Comparison of ENCODE assay signal across 28 cellular contexts in the genomic region with DNA sequence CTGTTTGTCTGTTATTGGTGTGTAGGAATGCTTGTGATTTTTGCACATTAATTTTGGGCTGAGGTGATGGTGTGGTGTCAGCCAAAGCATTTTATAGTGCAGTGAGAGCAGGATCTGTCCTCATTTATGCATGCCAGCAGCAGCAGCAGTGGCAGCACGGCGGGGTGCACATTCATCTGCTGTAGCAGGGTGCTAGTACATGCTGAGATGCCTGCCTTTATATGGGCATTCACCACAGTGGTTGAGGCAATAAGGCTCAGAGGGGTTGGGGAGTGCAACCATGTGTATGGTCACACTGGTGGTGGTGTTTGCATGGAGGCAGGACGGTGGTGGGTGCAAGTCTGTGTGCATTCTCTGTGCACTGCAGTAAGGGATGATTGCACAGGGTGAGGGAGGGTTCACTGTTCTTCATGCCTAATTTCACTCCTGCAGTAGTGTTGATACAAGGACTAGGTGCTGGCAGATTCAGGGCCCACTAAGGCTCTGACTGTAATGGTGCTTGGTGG.
DNase-seq lines count a peak whose midpoint lies in the region; ATAC-seq, FAIRE-seq and TF ChIP-seq lines count a peak whose summit lies in the region.
"Had no signal": no experiment of that assay in that cellular context is flagged by ENCODE, and none has a peak within 500 bp of the region (broad histone marks: within the 10 kb centered on the region; RNA-seq: fewer than 3 reads in every experiment).

No MANE protein-coding gene starts in this region.

- H3K4me1 Mint-ChIP-seq in neural crest cell = no peaks in the 10 kb centered on the region
- no peaks in the 10 kb centered on the region for H3K4me1 Mint-ChIP-seq in stimulated activated memory B cell treated with anti-CD40 and anti-IgM and Interleukin-4, amounts not matched to agents 10 μg/mL and 1 μg/mL and 100 μg/mL, for 72 hours
- H3K4me1 Mint-ChIP-seq: CD14-positive monocyte; CD8-positive, alpha-beta memory T cell had no signal

- H3K9ac ChIP-seq in SK-N-SH = no peak overlapping the region

- no peaks in the 10 kb centered on the region for H3K9me3 ChIP-seq in SK-N-SH
- H3K9me3 ChIP-seq: A549, BE2C, SJSA1 had no signal

- H3K9me2 ChIP-seq in SK-N-SH = no peaks in the 10 kb centered on the region

- FAIRE-seq in bronchial epithelial cell (lab: Jason Lieb, UNC) = peak; percentile 13
- FAIRE-seq: A549, GM12892, H54, HepG2, K562 had no signal

- H3K27ac Mint-ChIP-seq in neural crest cell (ENCODE audit: unreplicated experiment) = peak overlapping the region; percentile 36
- no peak overlapping the region for H3K27ac Mint-ChIP-seq in stimulated activated memory B cell treated with anti-CD40 and anti-IgM and Interleukin-4, amounts not matched to agents 10 μg/mL and 1 μg/mL and 100 μg/mL, for 72 hours
- H3K27ac Mint-ChIP-seq: CD14-positive monocyte; CD8-positive, alpha-beta memory T cell; HFFc6 had no signal

- peak; percentile 20 for ATAC-seq in stimulated activated memory B cell treated with anti-CD40 and anti-IgM and Interleukin-4, amounts not matched to agents 10 μg/mL and 1 μg/mL and 100 μg/mL, for 72 hours
- ATAC-seq: A549, HepG2, K562 had no signal

- TF ChIP-seq EP300 in SK-N-SH (IDR thresholded peaks at IDR 0.05; ENCODE audit: borderline replicate concordance in 1 of 2, low read depth in 1 of 2, low read length in 1 of 2) = no peak

- H3K27ac ChIP-seq in SK-N-SH (ENCODE audit: low read depth in 2 of 2, low read length in 1 of 2) = no peak overlapping the region
- H3K27ac ChIP-seq: A549, SJSA1 had no signal

- CTCF ChIA-PET in SK-N-SH (lab: Yijun Ruan, JAX) = no interaction called here

- DNase-seq in H7 (peak; percentile 9), bronchial epithelial cell (ENCODE audit: low read depth) (no peak), neural crest cell (ENCODE audit: low read depth, low spot score) (no peak), SK-N-SH (no peak), OCI-M2 (lab: John Stamatoyannopoulos, UW; ENCODE audit: unreplicated experiment) (no peak), DMS79 treated with DMSO at 0.1 percent for 48 hours (lab: John Stamatoyannopoulos, UW) (no peak), OCI-M1 (lab: John Stamatoyannopoulos, UW) (no peak)
- DNase-seq: BE2C; Calu3; CD8-positive, alpha-beta memory T cell; DND-41; HFFc6; MV-4-11; NCI-H1105; NCI-H1436 treated with DMSO at 0.1 percent for 48 hours; NCI-H1930; NCI-H2107; NCI-H748 treated with DMSO at 0.1 percent for 48 hours; Right ventricle myocardium superior; RPMI8226 had no signal

- no peaks in the 10 kb centered on the region for H4K20me1 ChIP-seq in SK-N-SH (ENCODE audit: insufficient read depth)

- H3K9me3 Mint-ChIP-seq in neural crest cell = peaks cover 2% of the 10 kb centered on the region
- H3K9me3 Mint-ChIP-seq in stimulated activated memory B cell treated with anti-CD40 and anti-IgM and Interleukin-4, amounts not matched to agents 10 μg/mL and 1 μg/mL and 100 μg/mL, for 72 hours = peaks cover 2% of the 10 kb centered on the region
- H3K9me3 Mint-ChIP-seq: HFFc6 had no signal

- H3F3A ChIP-seq in SK-N-SH (replicated peaks; ENCODE audit: insufficient read depth) = no peaks in the 10 kb centered on the region

- no peak overlapping the region for H3K4me3 ChIP-seq in H7 (ENCODE audit: insufficient read depth, low read depth, low read length)
- no peak overlapping the region for H3K4me3 ChIP-seq in bronchial epithelial cell (ENCODE audit: low read depth, low read length)
- no peak overlapping the region for H3K4me3 ChIP-seq in SK-N-SH (ENCODE audit: low read depth in 2 of 2, low read length in 1 of 2)
- H3K4me3 ChIP-seq: A549, K562, SJSA1 had no signal

- no peaks in the 10 kb centered on the region for H3K79me2 ChIP-seq in SK-N-SH (ENCODE audit: insufficient read depth)

- H3K36me3 Mint-ChIP-seq in neural crest cell (ENCODE audit: low read depth) = no peaks in the 10 kb centered on the region
- peaks cover 1% of the 10 kb centered on the region for H3K36me3 Mint-ChIP-seq in stimulated activated memory B cell treated with anti-CD40 and anti-IgM and Interleukin-4, amounts not matched to agents 10 μg/mL and 1 μg/mL and 100 μg/mL, for 72 hours
- H3K36me3 Mint-ChIP-seq: CD14-positive monocyte; CD8-positive, alpha-beta memory T cell had no signal

- H3K27me3 ChIP-seq in H7 (ENCODE audit: control insufficient read depth, insufficient read depth, low read length) = no peaks in the 10 kb centered on the region
- H3K27me3 ChIP-seq in bronchial epithelial cell (ENCODE audit: control insufficient read depth, insufficient read depth, low read length) = no peaks in the 10 kb centered on the region
- H3K27me3 ChIP-seq in SK-N-SH (ENCODE audit: insufficient read depth) = no peaks in the 10 kb centered on the region
- H3K27me3 ChIP-seq: BE2C had no signal

- H3K27me3 Mint-ChIP-seq in neural crest cell (ENCODE audit: low read depth) = no peaks in the 10 kb centered on the region
- peaks cover 36% of the 10 kb centered on the region for H3K27me3 Mint-ChIP-seq in stimulated activated memory B cell treated with anti-CD40 and anti-IgM and Interleukin-4, amounts not matched to agents 10 μg/mL and 1 μg/mL and 100 μg/mL, for 72 hours

- TF ChIP-seq CTCF in bronchial epithelial cell (IDR thresholded peaks at IDR 0.05; ENCODE audit: insufficient read depth, low read length, severe bottlenecking) (no peak), neural crest cell (conservative IDR thresholded peaks at IDR 0.05) (no peak), SK-N-SH (IDR thresholded peaks at IDR 0.05) (no peak)

- 54% methylated on average over 3 of the region's 3 CpGs for WGBS in SK-N-SH (ENCODE audit: low lambda C conversion rate)

- POLR2A ChIA-PET in SK-N-SH (lab: Yijun Ruan, JAX) = no interaction called here

- no peak overlapping the region for H2AFZ ChIP-seq in SK-N-SH (ENCODE audit: low read depth)

- H3K4me1 ChIP-seq in SK-N-SH (ENCODE audit: control insufficient read depth in 1 of 2, insufficient read depth in 2 of 2, low read depth in 1 of 2, low read length in 1 of 2) = no peaks in the 10 kb centered on the region
- H3K4me1 ChIP-seq: A549, BE2C, SJSA1 had no signal

- no peak overlapping the region for H3K4me3 Mint-ChIP-seq in neural crest cell
- no peak overlapping the region for H3K4me3 Mint-ChIP-seq in stimulated activated memory B cell treated with anti-CD40 and anti-IgM and Interleukin-4, amounts not matched to agents 10 μg/mL and 1 μg/mL and 100 μg/mL, for 72 hours
- H3K4me3 Mint-ChIP-seq: CD14-positive monocyte; CD8-positive, alpha-beta memory T cell; HFFc6 had no signal

- no peaks in the 10 kb centered on the region for H3K36me3 ChIP-seq in H7 (replicated peaks; ENCODE audit: control insufficient read depth, insufficient read depth, low read length)
- H3K36me3 ChIP-seq in bronchial epithelial cell (ENCODE audit: control insufficient read depth, insufficient read depth, low read length) = no peaks in the 10 kb centered on the region
- H3K36me3 ChIP-seq in SK-N-SH (replicated peaks in 1 of 2; ENCODE audit: control insufficient read depth in 1 of 2, insufficient read depth in 2 of 2, low read length in 1 of 2) = no peaks in the 10 kb centered on the region
- H3K36me3 ChIP-seq: BE2C, SJSA1 had no signal

- H3K4me2 ChIP-seq in SK-N-SH = no peak overlapping the region
- H3K4me2 ChIP-seq: A549 had no signal

- TF ChIP-seq RAD21 in SK-N-SH (IDR thresholded peaks at IDR 0.05; ENCODE audit: low read length) = no peak

TF ChIP-seq in SK-N-SH, 30 proteins besides CTCF, POLR2A, EP300 and RAD21:
- TF ChIP-seq, protein P1, sequence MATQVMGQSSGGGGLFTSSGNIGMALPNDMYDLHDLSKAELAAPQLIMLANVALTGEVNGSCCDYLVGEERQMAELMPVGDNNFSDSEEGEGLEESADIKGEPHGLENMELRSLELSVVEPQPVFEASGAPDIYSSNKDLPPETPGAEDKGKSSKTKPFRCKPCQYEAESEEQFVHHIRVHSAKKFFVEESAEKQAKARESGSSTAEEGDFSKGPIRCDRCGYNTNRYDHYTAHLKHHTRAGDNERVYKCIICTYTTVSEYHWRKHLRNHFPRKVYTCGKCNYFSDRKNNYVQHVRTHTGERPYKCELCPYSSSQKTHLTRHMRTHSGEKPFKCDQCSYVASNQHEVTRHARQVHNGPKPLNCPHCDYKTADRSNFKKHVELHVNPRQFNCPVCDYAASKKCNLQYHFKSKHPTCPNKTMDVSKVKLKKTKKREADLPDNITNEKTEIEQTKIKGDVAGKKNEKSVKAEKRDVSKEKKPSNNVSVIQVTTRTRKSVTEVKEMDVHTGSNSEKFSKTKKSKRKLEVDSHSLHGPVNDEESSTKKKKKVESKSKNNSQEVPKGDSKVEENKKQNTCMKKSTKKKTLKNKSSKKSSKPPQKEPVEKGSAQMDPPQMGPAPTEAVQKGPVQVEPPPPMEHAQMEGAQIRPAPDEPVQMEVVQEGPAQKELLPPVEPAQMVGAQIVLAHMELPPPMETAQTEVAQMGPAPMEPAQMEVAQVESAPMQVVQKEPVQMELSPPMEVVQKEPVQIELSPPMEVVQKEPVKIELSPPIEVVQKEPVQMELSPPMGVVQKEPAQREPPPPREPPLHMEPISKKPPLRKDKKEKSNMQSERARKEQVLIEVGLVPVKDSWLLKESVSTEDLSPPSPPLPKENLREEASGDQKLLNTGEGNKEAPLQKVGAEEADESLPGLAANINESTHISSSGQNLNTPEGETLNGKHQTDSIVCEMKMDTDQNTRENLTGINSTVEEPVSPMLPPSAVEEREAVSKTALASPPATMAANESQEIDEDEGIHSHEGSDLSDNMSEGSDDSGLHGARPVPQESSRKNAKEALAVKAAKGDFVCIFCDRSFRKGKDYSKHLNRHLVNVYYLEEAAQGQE (IDR thresholded peaks at IDR 0.05; ENCODE audit: low read depth, low read length) = no peak
- TF ChIP-seq JUND (IDR thresholded peaks at IDR 0.05) (no peak), RFX5 (IDR thresholded peaks at IDR 0.05; ENCODE audit: low read length) (no peak), TAF1 (IDR thresholded peaks at IDR 0.05; ENCODE audit: borderline replicate concordance, low read depth, low read length) (no peak), RCOR1 (IDR thresholded peaks at IDR 0.05; ENCODE audit: low read length) (no peak)
